9 cellular contexts compared by ENCODE assay signal in the genomic region with DNA sequence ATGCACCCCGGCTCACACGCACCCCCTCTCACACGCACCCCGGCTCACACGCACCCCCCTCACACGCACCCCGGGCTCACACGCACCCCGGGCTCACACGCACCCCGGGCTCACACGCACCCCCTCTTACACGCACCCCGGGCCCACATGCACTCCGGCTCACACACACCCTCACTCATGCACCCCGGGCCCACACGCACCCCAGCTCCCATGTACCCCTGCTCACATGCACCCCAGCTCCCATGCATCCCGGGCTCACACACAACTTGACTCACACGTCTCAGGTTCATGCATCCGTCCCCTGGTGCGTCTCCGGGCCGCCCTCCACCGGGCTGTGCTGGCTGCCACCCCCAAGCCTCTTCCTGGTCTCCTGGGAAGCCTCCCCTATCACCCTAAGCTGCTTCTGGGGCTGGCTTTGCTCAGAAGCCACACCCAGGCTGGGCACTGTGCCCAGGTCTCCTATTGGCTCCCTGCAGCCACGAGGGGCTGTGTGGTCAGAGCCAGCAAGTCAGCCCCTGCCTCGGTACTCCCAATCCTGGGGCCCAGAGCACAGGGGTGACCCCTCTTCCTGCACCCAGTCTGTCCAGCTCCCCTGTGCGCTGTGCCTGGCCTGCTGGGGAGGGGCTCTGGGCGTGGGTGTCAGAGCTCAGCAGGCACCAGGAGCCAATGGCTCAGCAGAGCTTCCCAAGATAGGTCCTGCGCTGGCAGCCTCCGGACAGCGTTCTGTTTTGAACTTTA. TPM values are rescaled to one million over a fixed set of nuclear protein-coding genes. Genes with fewer than 3 reads are reported as not detected.
A peak's percentile ranks its signal among the peaks of the same experiment; 100 is the strongest.
DNase-seq lines count a peak whose midpoint lies in the region; ATAC-seq, FAIRE-seq and TF ChIP-seq lines count a peak whose summit lies in the region.
"Had no signal": no experiment of that assay in that cellular context is flagged by ENCODE, and none has a peak within 500 bp of the region (broad histone marks: within the 10 kb centered on the region; RNA-seq: fewer than 3 reads in every experiment).

No MANE protein-coding gene starts in this region.

- TF ChIP-seq POLR2A in endothelial cell of umbilical vein (IDR thresholded peaks at IDR 0.05; ENCODE audit: low read depth, low read length), result no peak

- H3K4me3 ChIP-seq in endothelial cell of umbilical vein (replicated peaks in 1 of 3; ENCODE audit: insufficient read depth in 1 of 3, low read depth in 1 of 3, low read length in 3 of 3), result no peak overlapping the region
- H3K4me3 ChIP-seq in MM.1S (ENCODE audit: low read length), result no peak overlapping the region

- H3K4me1 ChIP-seq in endothelial cell of umbilical vein (ENCODE audit: control insufficient read depth, extremely low read depth, insufficient read depth, low read length) (no peaks in the 10 kb centered on the region), MM.1S (ENCODE audit: low read length) (no peaks in the 10 kb centered on the region)

- H3K36me3 ChIP-seq in endothelial cell of umbilical vein (ENCODE audit: control insufficient read depth in 2 of 2, extremely low read depth in 1 of 2, insufficient read depth in 2 of 2, low read length in 2 of 2) (peaks cover 0 to 6% of the 10 kb centered on the region in 2 experiments), MM.1S (replicated peaks; ENCODE audit: insufficient read depth, low read length) (no peaks in the 10 kb centered on the region)

- DNase-seq in ELR (ENCODE audit: low read depth) (peak; percentile 54), NCI-H69 (lab: John Stamatoyannopoulos, UW) (peak; percentile 94), endothelial cell of umbilical vein (ENCODE audit: low read depth, low spot score) (peak; percentile 64), non-pigmented ciliary epithelial cell (ENCODE audit: low read depth) (peak; percentile 59), MM.1S (no peak)

- no peak for FAIRE-seq in endothelial cell of umbilical vein (lab: Jason Lieb, UNC)

- H3K27ac ChIP-seq in endothelial cell of umbilical vein (ENCODE audit: insufficient read depth, low read depth, low read length) (no peak overlapping the region), MM.1S (ENCODE audit: low read length) (no peak overlapping the region)
- H3K27ac ChIP-seq: HL-60 had no signal

- no peaks in the 10 kb centered on the region for H3K27me3 ChIP-seq in endothelial cell of umbilical vein (ENCODE audit: control insufficient read depth in 2 of 2, insufficient read depth in 2 of 2, low read length in 2 of 2)
- H3K27me3 ChIP-seq in MM.1S (replicated peaks; ENCODE audit: insufficient read depth, low read length), result peaks cover 69% of the 10 kb centered on the region

- no peaks in the 10 kb centered on the region for H3K9me2 ChIP-seq in MM.1S (replicated peaks; ENCODE audit: insufficient read depth, low read length)

- dilution Hi-C loops in endothelial cell of umbilical vein (cut with MboI; ENCODE audit: extremely low pct_ligation_motif_present, low sequenced_read_pairs), result no loop called here

- no peak overlapping the region for H3K9ac ChIP-seq in endothelial cell of umbilical vein (replicated peaks; ENCODE audit: extremely low read depth, insufficient read depth, low read length)
- H3K9ac ChIP-seq in MM.1S (ENCODE audit: low read length), result no peak overlapping the region

- no peaks in the 10 kb centered on the region for H4K20me1 ChIP-seq in endothelial cell of umbilical vein (replicated peaks; ENCODE audit: control insufficient read depth, extremely low read depth, insufficient read depth, low read length)
- no peaks in the 10 kb centered on the region for H4K20me1 ChIP-seq in MM.1S (ENCODE audit: insufficient read depth, low read length)

- CTCF ChIA-PET in endothelial cell of umbilical vein (lab: Charles Lee), result interaction anchor here (0.7 to 1.1 kb wide), 2 partner anchors 19 to 39 kb away, joined by 3 to 4 read pairs; no protein-coding TSS in a partner anchor

- H3K9me3 ChIP-seq in endothelial cell of umbilical vein (replicated peaks; ENCODE audit: control insufficient read depth, insufficient read depth, low read length) (no peaks in the 10 kb centered on the region), MM.1S (replicated peaks; ENCODE audit: insufficient read depth, low read length) (no peaks in the 10 kb centered on the region)

- ATAC-seq in HG03571 (IDR thresholded peaks at IDR 0.05; ENCODE audit: unreplicated experiment) (no peak), HG03025 (IDR thresholded peaks at IDR 0.05; ENCODE audit: low FRiP score, unreplicated experiment) (no peak), HG02840 (IDR thresholded peaks at IDR 0.05; ENCODE audit: low FRiP score, unreplicated experiment) (no peak)

- no peaks in the 10 kb centered on the region for H3F3A ChIP-seq in MM.1S (ENCODE audit: insufficient read depth, low read length)

- BruUV-seq in endothelial cell of umbilical vein (replicated peaks; lab: Mats Ljungman, UMichigan), result no TSS peak

- H2AFZ ChIP-seq in endothelial cell of umbilical vein (ENCODE audit: low read depth, low read length), result no peak overlapping the region
- H2AFZ ChIP-seq in MM.1S (ENCODE audit: low read length), result no peak overlapping the region

- H3K4me2 ChIP-seq in endothelial cell of umbilical vein (ENCODE audit: insufficient read depth, low read length) (no peak overlapping the region), MM.1S (ENCODE audit: low read depth, low read length) (no peak overlapping the region)

- no peaks in the 10 kb centered on the region for H3K9me1 ChIP-seq in endothelial cell of umbilical vein (replicated peaks; ENCODE audit: control insufficient read depth, extremely low read depth, insufficient read depth, low read length)

- H3K79me2 ChIP-seq in endothelial cell of umbilical vein (ENCODE audit: control insufficient read depth, insufficient read depth, low read length), result no peaks in the 10 kb centered on the region
- H3K79me2 ChIP-seq in MM.1S (ENCODE audit: low read length), result no peaks in the 10 kb centered on the region

- intact Hi-C loops in endothelial cell of umbilical vein (cut with micrococcal nuclease), result no loop called here

- POLR2A ChIA-PET in endothelial cell of umbilical vein (lab: Charles Lee), result interaction anchor here (0.5 kb wide), 1 partner anchor 18 kb away, joined by 3 read pairs; no protein-coding TSS in a partner anchor

- no peak for TF ChIP-seq CTCF in endothelial cell of umbilical vein (IDR thresholded peaks at IDR 0.05; ENCODE audit: extremely low read depth in 1 of 2, insufficient read depth in 1 of 2, low read depth in 1 of 2, low read length in 2 of 2)
- TF ChIP-seq CTCF in MM.1S (IDR thresholded peaks at IDR 0.05; ENCODE audit: low read length), result no peak

TF ChIP-seq in endothelial cell of umbilical vein, 7 proteins besides CTCF, POLR2A, EP300 and RAD21 (continues in another document):
- TF ChIP-seq POLR2AphosphoS5 (IDR thresholded peaks at IDR 0.05; ENCODE audit: insufficient read depth, low read depth, low read length), result no peak
- TF ChIP-seq EZH2 (IDR thresholded peaks at IDR 0.05; ENCODE audit: borderline replicate concordance, low read depth, low read length, severe bottlenecking), result no peak

RNA-seq across cellular contexts. Expression of a gene that starts 16.9 kb away (rescaled TPM):
- 86.5 and 114 TPM in 2 replicates for total RNA-seq in endothelial cell of umbilical vein
- polyA plus RNA-seq in endothelial cell of umbilical vein, result 199 and 238 TPM in 2 replicates
- 107 and 141 TPM in 2 replicates for polyA plus RNA-seq in endothelial cell of umbilical vein (2011; cell fraction: cytosol; rRNA removed)
- 144 and 156 TPM in 2 replicates for polyA plus RNA-seq in endothelial cell of umbilical vein (2011; cell fraction: nucleus; rRNA removed)
- polyA plus RNA-seq in endothelial cell of umbilical vein (2012), result 66.0 and 93.8 TPM in 2 replicates
- 54.1 and 62.2 TPM in 2 replicates for polyA minus RNA-seq in endothelial cell of umbilical vein
- 31.0 TPM for polyA minus RNA-seq in endothelial cell of umbilical vein (2011; cell fraction: cytosol; rRNA and poly(A)+ RNA removed)
- 24.6 and 31.0 TPM in 2 replicates for polyA minus RNA-seq in endothelial cell of umbilical vein (2011; cell fraction: nucleus; rRNA and poly(A)+ RNA removed)

RNA-seq across cellular contexts. Expression of a gene that starts 17.2 kb away (rescaled TPM):
- total RNA-seq in endothelial cell of umbilical vein, result 252 and 259 TPM in 2 replicates
- 146 and 173 TPM in 2 replicates for polyA plus RNA-seq in endothelial cell of umbilical vein
- polyA plus RNA-seq in endothelial cell of umbilical vein (2011; cell fraction: cytosol; rRNA removed), result 112 and 129 TPM in 2 replicates
- polyA plus RNA-seq in endothelial cell of umbilical vein (2011; cell fraction: nucleus; rRNA removed), result 35.2 and 49.7 TPM in 2 replicates
- polyA plus RNA-seq in endothelial cell of umbilical vein (2012), result 545 and 624 TPM in 2 replicates
- polyA minus RNA-seq in endothelial cell of umbilical vein, result 170 and 227 TPM in 2 replicates
- polyA minus RNA-seq in endothelial cell of umbilical vein (2011; cell fraction: cytosol; rRNA and poly(A)+ RNA removed), result 156 TPM
- 39.6 and 67.8 TPM in 2 replicates for polyA minus RNA-seq in endothelial cell of umbilical vein (2011; cell fraction: nucleus; rRNA and poly(A)+ RNA removed)

RNA-seq across cellular contexts. Expression of a gene that starts 26.8 kb away (rescaled TPM):
- 515 and 605 TPM in 2 replicates for total RNA-seq in endothelial cell of umbilical vein
- 1,090 and 1,522 TPM in 2 replicates for polyA plus RNA-seq in endothelial cell of umbilical vein
- polyA plus RNA-seq in endothelial cell of umbilical vein (2011; cell fraction: cytosol; rRNA removed), result 804 and 813 TPM in 2 replicates
- 543 and 618 TPM in 2 replicates for polyA plus RNA-seq in endothelial cell of umbilical vein (2011; cell fraction: nucleus; rRNA removed)
- 576 and 824 TPM in 2 replicates for polyA plus RNA-seq in endothelial cell of umbilical vein (2012)
- polyA minus RNA-seq in endothelial cell of umbilical vein, result 701 and 743 TPM in 2 replicates
- 81.2 TPM for polyA minus RNA-seq in endothelial cell of umbilical vein (2011; cell fraction: cytosol; rRNA and poly(A)+ RNA removed)
- polyA minus RNA-seq in endothelial cell of umbilical vein (2011; cell fraction: nucleus; rRNA and poly(A)+ RNA removed), result 148 and 185 TPM in 2 replicates

RNA-seq across cellular contexts. Expression of a gene that starts 31.8 kb away (rescaled TPM):
- 8.4 and 9.7 TPM in 2 replicates for total RNA-seq in endothelial cell of umbilical vein
- polyA plus RNA-seq in endothelial cell of umbilical vein, result 9.3 and 10.7 TPM in 2 replicates
- polyA plus RNA-seq in endothelial cell of umbilical vein (2011; cell fraction: cytosol; rRNA removed), result 3.5 and 5.6 TPM in 2 replicates
- polyA plus RNA-seq in endothelial cell of umbilical vein (2011; cell fraction: nucleus; rRNA removed), result 31.3 and 33.1 TPM in 2 replicates
- 1.2 and 3.3 TPM in 2 replicates for polyA plus RNA-seq in endothelial cell of umbilical vein (2012)
- 1.3 and 2.3 TPM in 2 replicates for polyA minus RNA-seq in endothelial cell of umbilical vein
- polyA minus RNA-seq in endothelial cell of umbilical vein (2011; cell fraction: cytosol; rRNA and poly(A)+ RNA removed), result 5.3 TPM
- 3.1 and 7.7 TPM in 2 replicates for polyA minus RNA-seq in endothelial cell of umbilical vein (2011; cell fraction: nucleus; rRNA and poly(A)+ RNA removed)

RNA-seq across cellular contexts. Expression of a gene that starts 40.8 kb away (rescaled TPM):
- 75.6 and 83.0 TPM in 2 replicates for total RNA-seq in endothelial cell of umbilical vein
- polyA plus RNA-seq in endothelial cell of umbilical vein, result 73.1 and 80.3 TPM in 2 replicates
- polyA plus RNA-seq in endothelial cell of umbilical vein (2011; cell fraction: cytosol; rRNA removed), result 32.9 and 45.8 TPM in 2 replicates
- polyA plus RNA-seq in endothelial cell of umbilical vein (2011; cell fraction: nucleus; rRNA removed), result 257 and 355 TPM in 2 replicates
- polyA plus RNA-seq in endothelial cell of umbilical vein (2012), result 44.9 and 69.9 TPM in 2 replicates
- polyA minus RNA-seq in endothelial cell of umbilical vein, result 41.3 and 67.7 TPM in 2 replicates
- polyA minus RNA-seq in endothelial cell of umbilical vein (2011; cell fraction: cytosol; rRNA and poly(A)+ RNA removed), result 38.2 TPM
- polyA minus RNA-seq in endothelial cell of umbilical vein (2011; cell fraction: nucleus; rRNA and poly(A)+ RNA removed), result 80.4 and 131 TPM in 2 replicates
